ENCODE assay signal across 8 cellular contexts in the genomic region with DNA sequence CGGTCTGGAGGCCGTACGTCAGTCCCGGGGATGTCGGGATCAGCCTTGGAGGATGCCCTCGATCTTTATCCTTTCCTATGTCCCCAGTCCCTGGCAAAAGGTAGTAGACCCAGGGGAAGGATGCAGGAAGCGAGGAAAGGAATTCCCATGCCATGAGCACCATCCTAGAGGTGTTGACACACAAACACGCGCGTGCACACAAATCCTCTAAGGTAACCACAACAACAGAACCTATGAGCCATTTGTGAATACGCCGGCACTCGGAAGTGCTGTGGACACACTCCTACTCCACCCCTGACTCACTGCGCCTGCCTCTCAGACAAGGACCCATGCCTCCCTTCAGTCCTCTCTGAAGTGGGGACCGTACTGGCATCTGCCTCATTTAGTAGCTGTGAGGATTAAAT. TPM values are rescaled to one million over a fixed set of nuclear protein-coding genes. Genes with fewer than 3 reads are reported as not detected.
DNase-seq lines count a peak whose midpoint lies in the region; ATAC-seq and TF ChIP-seq lines count a peak whose summit lies in the region.

No MANE protein-coding gene starts in this region.

- H3K36me3 Mint-ChIP-seq in T-helper 17 cell (ENCODE audit: low read depth) = peaks cover 5% of the 10 kb centered on the region

- TF ChIP-seq CTCF in HCT116 (IDR thresholded peaks at IDR 0.05 in 2 of 3, conservative IDR thresholded peaks at IDR 0.05 in 1 of 3; ENCODE audit: borderline replicate concordance in 1 of 3, insufficient read depth in 1 of 3, low read depth in 2 of 3, low read length in 2 of 3) = no peak

- peak; percentile 26 for ATAC-seq in HCT116
- ATAC-seq in T-helper 17 cell = peak; percentile 49
- no peak for ATAC-seq in HG02588 (IDR thresholded peaks at IDR 0.05; ENCODE audit: unreplicated experiment)
- ATAC-seq in HG03139 (IDR thresholded peaks at IDR 0.05; ENCODE audit: unreplicated experiment) = no peak

- RAD21 ChIA-PET in HCT116 (lab: Charles Lee; ENCODE audit: low non-redundant PET in 1 of 2, low total read pairs in 2 of 2, uncharacterized antibody in 2 of 2, unreplicated experiment in 2 of 2) = interaction anchor here in 1 of 2 experiments (0.8 kb wide), 1 partner anchor 25 kb away, joined by 3 read pairs; no protein-coding TSS in a partner anchor

- H3K4me3 ChIP-seq in HCT116 (replicated peaks in 1 of 2; ENCODE audit: low read depth in 1 of 2, low read length in 2 of 2) (peak overlapping the region; percentile 63 to 70), duodenal mucosa (ENCODE audit: low read depth in 1 of 2, low read length in 2 of 2) (peak overlapping the region; percentile 72 to 75), muscle layer of colon (ENCODE audit: low read depth in 1 of 2, low read length in 2 of 2) (peak overlapping the region; percentile 61 to 70), subcutaneous abdominal adipose tissue (ENCODE audit: low read depth in 1 of 5, low read length in 5 of 5) (peak overlapping the region; percentile 61 to 69 (median 64))

- no peaks in the 10 kb centered on the region for H3K27me3 ChIP-seq in HCT116 (ENCODE audit: insufficient read depth, low read length)
- peaks cover 0 to 2% of the 10 kb centered on the region in 2 donors for H3K27me3 ChIP-seq in duodenal mucosa (ENCODE audit: control insufficient read depth in 1 of 2, insufficient read depth in 2 of 2, low read length in 2 of 2)
- no peaks in the 10 kb centered on the region for H3K27me3 ChIP-seq in muscle layer of colon (ENCODE audit: control insufficient read depth in 1 of 2, insufficient read depth in 2 of 2, low read length in 2 of 2)
- peaks cover 0 to 7% (median 0%) of the 10 kb centered on the region in 5 donors for H3K27me3 ChIP-seq in subcutaneous abdominal adipose tissue (ENCODE audit: control insufficient read depth in 5 of 5, insufficient read depth in 4 of 5, low read length in 5 of 5)

- no peaks in the 10 kb centered on the region for H3K79me2 ChIP-seq in HCT116 (ENCODE audit: insufficient read depth, low read length)

- H3K9ac ChIP-seq in HCT116 (ENCODE audit: low read length) (peak overlapping the region; percentile 83), duodenal mucosa (ENCODE audit: low read depth in 1 of 2, low read length in 2 of 2) (peak overlapping the region; percentile 65 to 76), muscle layer of colon (ENCODE audit: low read length) (no peak overlapping the region), subcutaneous abdominal adipose tissue (ENCODE audit: low read length in 5 of 5) (peak overlapping the region in 4 of 5 donors; percentile 67 to 85 (median 78))

- CTCF ChIA-PET in HCT116 (lab: Charles Lee) = interaction anchor here (0.6 to 2.4 kb wide), 9 partner anchors 10 to 96 kb away, joined by 3 to 24 read pairs (median 5); a partner anchor contains a TSS

- POLR2A ChIA-PET in HCT116 (lab: Charles Lee) = interaction anchor here (1.0 kb wide), 3 partner anchors 10 to 37 kb away, joined by 3 read pairs; a partner anchor contains a TSS

- H3K9me3 ChIP-seq in HCT116 (ENCODE audit: control insufficient read depth in 1 of 2, insufficient read depth in 1 of 2, low read depth in 1 of 2, low read length in 2 of 2) = no peaks in the 10 kb centered on the region
- no peaks in the 10 kb centered on the region for H3K9me3 ChIP-seq in T-helper 17 cell (ENCODE audit: control insufficient read depth, low read length, poor library complexity, severe bottlenecking)
- no peaks in the 10 kb centered on the region for H3K9me3 ChIP-seq in duodenal mucosa (ENCODE audit: control insufficient read depth in 1 of 2, low read length in 2 of 2)
- no peaks in the 10 kb centered on the region for H3K9me3 ChIP-seq in muscle layer of colon (ENCODE audit: low read length)
- no peaks in the 10 kb centered on the region for H3K9me3 ChIP-seq in subcutaneous abdominal adipose tissue (ENCODE audit: control insufficient read depth in 5 of 5, low read length in 5 of 5)

- peak overlapping the region; percentile 83 for H3K4me2 ChIP-seq in HCT116 (ENCODE audit: low read length)

- no peak overlapping the region for H2AFZ ChIP-seq in HCT116 (ENCODE audit: low read depth, low read length, poor library complexity, severe bottlenecking)

- TF ChIP-seq RAD21 in HCT116 (IDR thresholded peaks at IDR 0.05; ENCODE audit: low read depth) = no peak

- peak; percentile 72 for DNase-seq in AG08395 (ENCODE audit: low spot score)
- DNase-seq in HCT116 (ENCODE audit: low read depth, low spot score) = no peak
- DNase-seq in T-helper 17 cell = no peak

- H3K4me1 ChIP-seq in HCT116 (ENCODE audit: control insufficient read depth in 1 of 2, insufficient read depth in 2 of 2, low read length in 2 of 2) = peaks cover 3 to 24% of the 10 kb centered on the region in 2 experiments; a peak in 3 of 4 replicates
- H3K4me1 ChIP-seq in duodenal mucosa (ENCODE audit: control insufficient read depth in 1 of 2, insufficient read depth in 2 of 2, low read length in 2 of 2) = peaks cover 18 to 25% of the 10 kb centered on the region in 2 donors
- peaks cover 47% of the 10 kb centered on the region for H3K4me1 ChIP-seq in muscle layer of colon (ENCODE audit: insufficient read depth, low read length)
- peaks cover 4 to 40% (median 31%) of the 10 kb centered on the region in 5 donors for H3K4me1 ChIP-seq in subcutaneous abdominal adipose tissue (ENCODE audit: control insufficient read depth in 5 of 5, insufficient read depth in 5 of 5, low read length in 5 of 5)

- no peaks in the 10 kb centered on the region for H4K20me1 ChIP-seq in HCT116 (ENCODE audit: insufficient read depth)

- H3K27me3 Mint-ChIP-seq in T-helper 17 cell = peaks cover 42% of the 10 kb centered on the region

- no peaks in the 10 kb centered on the region for H3K36me3 ChIP-seq in HCT116 (ENCODE audit: control insufficient read depth in 1 of 2, insufficient read depth in 2 of 2, low read length in 2 of 2)
- H3K36me3 ChIP-seq in duodenal mucosa (ENCODE audit: control insufficient read depth in 1 of 2, insufficient read depth in 2 of 2, low read length in 2 of 2) = no peaks in the 10 kb centered on the region
- no peaks in the 10 kb centered on the region for H3K36me3 ChIP-seq in muscle layer of colon (ENCODE audit: insufficient read depth, low read length)
- H3K36me3 ChIP-seq in subcutaneous abdominal adipose tissue (ENCODE audit: control insufficient read depth in 5 of 5, insufficient read depth in 5 of 5, low read length in 5 of 5) = no peaks in the 10 kb centered on the region

- peak overlapping the region; percentile 83 for H3K4me3 Mint-ChIP-seq in T-helper 17 cell

- H3K4me1 Mint-ChIP-seq in T-helper 17 cell = peaks cover 5% of the 10 kb centered on the region

- H3K9me2 ChIP-seq in HCT116 (ENCODE audit: insufficient read depth) = no peaks in the 10 kb centered on the region

- H3K27ac ChIP-seq in HCT116 (ENCODE audit: low read depth, low read length) = peak overlapping the region; percentile 75; the same call in 1 of the 2 replicates
- H3K27ac ChIP-seq in duodenal mucosa (ENCODE audit: low read depth, low read length) = no peak overlapping the region
- H3K27ac ChIP-seq in muscle layer of colon (ENCODE audit: low read depth, low read length) = peak overlapping the region; percentile 92
- H3K27ac ChIP-seq in subcutaneous abdominal adipose tissue (ENCODE audit: low read depth, low read length) = peak overlapping the region; percentile 10

- no peak overlapping the region for H3K27ac Mint-ChIP-seq in T-helper 17 cell

- no peak for TF ChIP-seq POLR2A in HCT116 (IDR thresholded peaks at IDR 0.05; ENCODE audit: borderline replicate concordance, extremely low read depth, insufficient read depth, insufficient read length)

- intact Hi-C loops in HCT116 (cut with micrococcal nuclease) = loop anchor here (1.0 kb wide), 1 partner anchor 37 kb away; no protein-coding TSS in a partner anchor

- BruUV-seq in HCT116 (replicated peaks; lab: Mats Ljungman, UMichigan) = no TSS peak

TF ChIP-seq in HCT116, 20 proteins besides CTCF, POLR2A, EP300 and RAD21:
- 0 out of 2 replicates have a peak, but pooled peaks have one; percentile 36 for TF ChIP-seq CBX3 (IDR thresholded peaks at IDR 0.05; ENCODE audit: low read depth)
- no peak for TF ChIP-seq JUND (IDR thresholded peaks at IDR 0.05)

RNA-seq across cellular contexts. Expression of a gene that starts 11.3 kb away (rescaled TPM):
- total RNA-seq in HCT116 (2021; ENCODE audit: unreplicated experiment) (81.4 TPM), T-helper 17 cell (not detected)
- polyA plus RNA-seq in HCT116 (2012) = 104 and 111 TPM in 2 replicates

Comparison
In these comparisons a context has a peak if more than half of its experiments do, and no peak if none do; other contexts are left out.
1. ATAC-seq: peak in HCT116 (single experiment) and T-helper 17 cell (single experiment); none in HG02588 (single experiment) and HG03139 (single experiment).
2. RNA of a gene that starts 11.3 kb away (total RNA-seq): 81.4 TPM in HCT116 (single experiment); not detected in T-helper 17 cell; every median in the first group is over 10 times any median in the second.
3. Peak in every context shown above with its lines, with median percentiles within 50 percentile points of each other: H3K4me3 ChIP-seq.